ENCODE assay signal across 8 cellular contexts in the genomic region with DNA sequence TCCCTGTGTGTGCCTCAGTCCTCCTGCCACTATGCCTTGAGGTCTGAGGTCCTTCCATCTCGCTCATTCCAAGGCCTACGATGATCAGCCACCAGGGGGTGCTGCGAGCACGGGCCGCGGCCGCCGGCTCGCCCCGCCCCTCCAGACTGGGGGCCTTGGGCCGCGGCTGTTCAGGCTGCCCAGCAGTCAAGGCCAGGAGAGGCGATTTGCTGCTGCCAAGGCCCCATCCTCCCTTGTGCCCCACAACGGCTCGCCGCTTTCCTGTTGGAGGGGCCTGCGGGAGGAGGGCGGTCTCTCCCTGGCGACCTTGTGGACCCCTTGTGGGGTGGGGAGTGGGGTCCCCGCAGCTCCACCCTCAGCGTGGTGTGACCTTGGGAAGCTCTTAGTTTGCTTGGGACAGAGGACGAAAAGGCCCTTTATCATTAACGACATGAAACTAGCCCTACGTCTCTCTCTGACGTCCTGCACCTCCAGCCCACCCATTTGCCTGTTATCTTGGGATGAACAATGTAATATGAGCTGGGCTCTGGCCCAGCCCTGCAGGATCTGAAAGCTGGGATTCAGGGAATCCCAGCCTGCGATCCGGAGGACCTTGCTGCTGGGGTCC. TPM values are rescaled to one million over a fixed set of nuclear protein-coding genes. Genes with fewer than 3 reads are reported as not detected.
A peak's percentile ranks its signal among the peaks of the same experiment; 100 is the strongest.
DNase-seq lines count a peak whose midpoint lies in the region; ATAC-seq and TF ChIP-seq lines count a peak whose summit lies in the region.

No MANE protein-coding gene starts in this region.

- H3K9me3 ChIP-seq in cardiac muscle cell (ENCODE audit: low read depth) (no peaks in the 10 kb centered on the region), parathyroid adenoma (ENCODE audit: control insufficient read depth, low read length) (no peaks in the 10 kb centered on the region), thymus (ENCODE audit: control insufficient read depth) (no peaks in the 10 kb centered on the region)

- H3K36me3 ChIP-seq in cardiac muscle cell (peaks cover 10% of the 10 kb centered on the region), parathyroid adenoma (ENCODE audit: control insufficient read depth, insufficient read depth, low read length) (no peaks in the 10 kb centered on the region), thymus (ENCODE audit: control insufficient read depth, insufficient read depth) (peaks cover 16% of the 10 kb centered on the region)

- peak overlapping the region; percentile 50 for H3K4me2 ChIP-seq in parathyroid adenoma (ENCODE audit: low read length)

- H3K4me3 ChIP-seq in GM12865 (ENCODE audit: low read depth, low read length): no peak overlapping the region
- peak overlapping the region; percentile 10 for H3K4me3 ChIP-seq in cardiac muscle cell
- peak overlapping the region; percentile 11 for H3K4me3 ChIP-seq in parathyroid adenoma (ENCODE audit: low read depth, low read length)
- H3K4me3 ChIP-seq in thymus (ENCODE audit: low read length): peak overlapping the region; percentile 31

- no peaks in the 10 kb centered on the region for H3K79me2 ChIP-seq in parathyroid adenoma

- ATAC-seq in SK-N-SH treated with all-trans-retinoic acid at 6 μM for 48 hours (peak; percentile 97), HG03045 (IDR thresholded peaks at IDR 0.05; ENCODE audit: unreplicated experiment) (no peak)

- H3K4me1 ChIP-seq in cardiac muscle cell (ENCODE audit: low read depth): peaks cover 3% of the 10 kb centered on the region
- no peaks in the 10 kb centered on the region for H3K4me1 ChIP-seq in parathyroid adenoma
- peaks cover 6% of the 10 kb centered on the region for H3K4me1 ChIP-seq in thymus (ENCODE audit: control insufficient read depth, insufficient read depth, low read length)

- peaks cover 9% of the 10 kb centered on the region for H3K4me1 Mint-ChIP-seq in activated naive CD8-positive, alpha-beta T cell (ENCODE audit: low read depth)

- H3K27me3 ChIP-seq in cardiac muscle cell (peaks cover 15% of the 10 kb centered on the region), parathyroid adenoma (ENCODE audit: control insufficient read depth, insufficient read depth, low read length) (no peaks in the 10 kb centered on the region), thymus (ENCODE audit: control insufficient read depth, insufficient read depth) (peaks cover 31% of the 10 kb centered on the region)

- peak overlapping the region; percentile 30 for H3K4me3 Mint-ChIP-seq in activated naive CD8-positive, alpha-beta T cell

- peak; percentile 79 for DNase-seq in GM12865 (ENCODE audit: low read depth)
- DNase-seq in LoVo (ENCODE audit: low spot score): peak; percentile 50
- peak; percentile 88 to 92 for DNase-seq in cardiac muscle cell (ENCODE audit: low read depth in 1 of 2, low spot score in 1 of 2)

- H3K9ac ChIP-seq in parathyroid adenoma: no peak overlapping the region

- no peaks in the 10 kb centered on the region for H3K9me3 Mint-ChIP-seq in activated naive CD8-positive, alpha-beta T cell (ENCODE audit: low read depth)

- TF ChIP-seq CTCF in GM12865 (IDR thresholded peaks at IDR 0.05; ENCODE audit: insufficient read depth, low read depth, low read length, missing control alignments): peak; percentile 94
- TF ChIP-seq CTCF in cardiac muscle cell (IDR thresholded peaks at IDR 0.05; ENCODE audit: low read depth, low read length): peak; percentile 92
- peak; percentile 90 for TF ChIP-seq CTCF in parathyroid adenoma (IDR thresholded peaks at IDR 0.05)

- H2AFZ ChIP-seq in parathyroid adenoma: peak overlapping the region; percentile 92

- H3K27me3 Mint-ChIP-seq in activated naive CD8-positive, alpha-beta T cell: peaks cover 12% of the 10 kb centered on the region

- H3K27ac ChIP-seq in cardiac muscle cell: peak overlapping the region; percentile 86
- H3K27ac ChIP-seq in parathyroid adenoma: no peak overlapping the region
- no peak overlapping the region for H3K27ac ChIP-seq in thymus (ENCODE audit: low read depth)

- no peak overlapping the region for H3K27ac Mint-ChIP-seq in activated naive CD8-positive, alpha-beta T cell

- no peaks in the 10 kb centered on the region for H3K36me3 Mint-ChIP-seq in activated naive CD8-positive, alpha-beta T cell

- 12% methylated on average over 27 of the region's 27 CpGs for WGBS in thymus

TF ChIP-seq in SK-N-SH treated with all-trans-retinoic acid at 6 μM for 48 hours, 23 proteins besides CTCF, POLR2A, EP300 and RAD21:
- no peak for TF ChIP-seq GLIS3 (CRISPR knock-in tag; IDR thresholded peaks at IDR 0.05)
- TF ChIP-seq, protein P1, sequence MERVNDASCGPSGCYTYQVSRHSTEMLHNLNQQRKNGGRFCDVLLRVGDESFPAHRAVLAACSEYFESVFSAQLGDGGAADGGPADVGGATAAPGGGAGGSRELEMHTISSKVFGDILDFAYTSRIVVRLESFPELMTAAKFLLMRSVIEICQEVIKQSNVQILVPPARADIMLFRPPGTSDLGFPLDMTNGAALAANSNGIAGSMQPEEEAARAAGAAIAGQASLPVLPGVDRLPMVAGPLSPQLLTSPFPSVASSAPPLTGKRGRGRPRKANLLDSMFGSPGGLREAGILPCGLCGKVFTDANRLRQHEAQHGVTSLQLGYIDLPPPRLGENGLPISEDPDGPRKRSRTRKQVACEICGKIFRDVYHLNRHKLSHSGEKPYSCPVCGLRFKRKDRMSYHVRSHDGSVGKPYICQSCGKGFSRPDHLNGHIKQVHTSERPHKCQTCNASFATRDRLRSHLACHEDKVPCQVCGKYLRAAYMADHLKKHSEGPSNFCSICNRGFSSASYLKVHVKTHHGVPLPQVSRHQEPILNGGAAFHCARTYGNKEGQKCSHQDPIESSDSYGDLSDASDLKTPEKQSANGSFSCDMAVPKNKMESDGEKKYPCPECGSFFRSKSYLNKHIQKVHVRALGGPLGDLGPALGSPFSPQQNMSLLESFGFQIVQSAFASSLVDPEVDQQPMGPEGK (CRISPR knock-in tag; IDR thresholded peaks at IDR 0.05; ENCODE audit: borderline replicate concordance): no peak

RNA-seq across cellular contexts. Expression of gene GALR3, which starts 5.4 kb away (rescaled TPM):
- not detected in 2 replicates for total RNA-seq in cardiac muscle cell
- polyA plus RNA-seq in cardiac muscle cell (0.95 and 1.0 TPM in 2 replicates), thymus (not detected)

RNA-seq across cellular contexts. Expression of gene GCAT, which starts 10.1 kb away (rescaled TPM):
- 74.2 and 95.0 TPM in 2 replicates for total RNA-seq in cardiac muscle cell
- 66.4 and 97.6 TPM in 2 replicates for polyA plus RNA-seq in cardiac muscle cell
- polyA plus RNA-seq in thymus: 7.8 TPM

RNA-seq across cellular contexts. Expression of gene ANKRD54, which starts 26.3 kb away (rescaled TPM):
- total RNA-seq in cardiac muscle cell: 49.9 and 59.1 TPM in 2 replicates
- polyA plus RNA-seq in cardiac muscle cell (43.8 and 44.2 TPM in 2 replicates), thymus (25.5 TPM)

RNA-seq across cellular contexts. Expression of gene EIF3L, which starts 31.4 kb away (rescaled TPM):
- total RNA-seq in cardiac muscle cell: 407 and 422 TPM in 2 replicates
- polyA plus RNA-seq in cardiac muscle cell (213 and 387 TPM in 2 replicates), thymus (302 TPM)
